ENCODE assay signal across 21 cellular contexts in the genomic region with DNA sequence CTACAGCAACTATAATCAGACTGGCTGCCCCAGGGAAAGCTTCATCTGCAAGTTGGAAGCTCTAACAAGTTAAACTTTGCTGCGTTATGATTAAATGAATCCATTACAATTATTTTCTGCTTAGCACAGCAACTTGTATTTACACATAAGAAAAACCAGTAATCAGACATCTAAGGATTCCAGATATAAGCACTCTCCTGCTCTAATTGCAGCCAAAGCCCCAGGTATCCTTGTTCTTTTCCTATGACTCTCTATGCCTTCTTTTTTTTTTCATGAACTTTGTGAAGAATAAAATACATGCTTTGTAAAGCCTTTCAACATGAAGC.
DNase-seq lines count a peak whose midpoint lies in the region; ATAC-seq, FAIRE-seq and TF ChIP-seq lines count a peak whose summit lies in the region.
"Had no signal": no experiment of that assay in that cellular context is flagged by ENCODE, and none has a peak within 500 bp of the region (broad histone marks: within the 10 kb centered on the region; RNA-seq: fewer than 3 reads in every experiment).

No MANE protein-coding gene starts in this region.

- dilution Hi-C loops in mammary epithelial cell (cut with HindIII; ENCODE audit: low sequenced_read_pairs) = no loop called here

- H3K4me3 ChIP-seq in mammary epithelial cell (replicated peaks in 1 of 3; ENCODE audit: insufficient read depth in 1 of 3, low read depth in 2 of 3, low read length in 3 of 3) = no peak overlapping the region
- no peak overlapping the region for H3K4me3 ChIP-seq in breast epithelium
- no peak overlapping the region for H3K4me3 ChIP-seq in astrocyte (ENCODE audit: insufficient read depth, low read depth, low read length)
- H3K4me3 ChIP-seq: GM23248 had no signal

- no peaks in the 10 kb centered on the region for H3K36me3 Mint-ChIP-seq in astrocyte (ENCODE audit: low read depth, unreplicated experiment)

- H3K4me3 Mint-ChIP-seq in astrocyte (ENCODE audit: unreplicated experiment) = no peak overlapping the region
- H3K4me3 Mint-ChIP-seq: H9, HFFc6 had no signal

- H3K27me3 ChIP-seq in mammary epithelial cell (ENCODE audit: insufficient read depth, low read length) (no peaks in the 10 kb centered on the region), breast epithelium (no peaks in the 10 kb centered on the region), astrocyte (ENCODE audit: insufficient read depth, low read length) (no peaks in the 10 kb centered on the region), foreskin keratinocyte (no peaks in the 10 kb centered on the region)
- H3K27me3 ChIP-seq: BE2C had no signal

- H3K36me3 ChIP-seq in mammary epithelial cell (ENCODE audit: insufficient read depth, low read length) (peaks cover 6% of the 10 kb centered on the region), breast epithelium (no peaks in the 10 kb centered on the region), astrocyte (ENCODE audit: insufficient read depth, low read length) (no peaks in the 10 kb centered on the region)
- H3K36me3 ChIP-seq: BE2C had no signal

- no peak for FAIRE-seq in astrocyte (lab: Jason Lieb, UNC)
- FAIRE-seq: A204.1 had no signal

- no peaks in the 10 kb centered on the region for H3K4me1 Mint-ChIP-seq in astrocyte (ENCODE audit: low read depth, unreplicated experiment)

- H3K9me3 ChIP-seq in mammary epithelial cell (replicated peaks; ENCODE audit: insufficient read depth, low read length) = no peaks in the 10 kb centered on the region
- H3K9me3 ChIP-seq in breast epithelium = no peaks in the 10 kb centered on the region
- no peaks in the 10 kb centered on the region for H3K9me3 ChIP-seq in astrocyte (ENCODE audit: insufficient read depth, low read depth, low read length)
- H3K9me3 ChIP-seq: BE2C had no signal

- intact Hi-C loops in mammary epithelial cell (cut with micrococcal nuclease) (no loop called here), breast epithelium (cut with DNase I; ENCODE audit: low total_unique reads) (no loop called here)

- DNase-seq in mammary epithelial cell (no peak), breast epithelium (ENCODE audit: low spot score in 2 of 2) (no peak), astrocyte (ENCODE audit: low read depth) (no peak), foreskin keratinocyte (no peak)
- DNase-seq: BE2C, GF-D8, H9, HFFc6, KBM-7, NCI-H1092, NCI-H1436, NCI-H187 treated with DMSO at 0.1 percent for 48 hours, NCI-H345, NCI-H524, NCI-H774, Right ventricle myocardium superior had no signal

- no TSS peak for BruUV-seq in mammary epithelial cell (replicated peaks; lab: Mats Ljungman, UMichigan)

- TF ChIP-seq POLR2A in breast epithelium (IDR thresholded peaks at IDR 0.05) = no peak

- no peaks in the 10 kb centered on the region for H3K79me2 ChIP-seq in mammary epithelial cell (ENCODE audit: insufficient read depth, low read length)
- H3K79me2 ChIP-seq in astrocyte (ENCODE audit: insufficient read depth, low read length) = no peaks in the 10 kb centered on the region

- H3K4me1 ChIP-seq in mammary epithelial cell (ENCODE audit: insufficient read depth, low read length) (peaks cover 23% of the 10 kb centered on the region), breast epithelium (no peaks in the 10 kb centered on the region), astrocyte (ENCODE audit: insufficient read depth, low read length) (peaks cover 7% of the 10 kb centered on the region), foreskin keratinocyte (peaks cover 27% of the 10 kb centered on the region)

- H2AFZ ChIP-seq in mammary epithelial cell (ENCODE audit: low read depth, low read length) = no peak overlapping the region
- H2AFZ ChIP-seq in astrocyte (ENCODE audit: low read depth, low read length) = no peak overlapping the region
- H2AFZ ChIP-seq: GM23248 had no signal

- ATAC-seq in foreskin keratinocyte = no peak
- ATAC-seq in GM19455 (IDR thresholded peaks at IDR 0.05; ENCODE audit: unreplicated experiment) = no peak
- ATAC-seq in HG02938 (IDR thresholded peaks at IDR 0.05; ENCODE audit: unreplicated experiment) = no peak
- ATAC-seq in HG03045 (IDR thresholded peaks at IDR 0.05; ENCODE audit: unreplicated experiment) = no peak

- no peaks in the 10 kb centered on the region for H3K27me3 Mint-ChIP-seq in astrocyte (ENCODE audit: low read depth, unreplicated experiment)

- H4K20me1 ChIP-seq in mammary epithelial cell (ENCODE audit: insufficient read depth, low read length) (no peaks in the 10 kb centered on the region), astrocyte (ENCODE audit: insufficient read depth, low read length) (no peaks in the 10 kb centered on the region)

- H3K9ac ChIP-seq in mammary epithelial cell (ENCODE audit: insufficient read depth, low read length) (peak overlapping the region; percentile 35), astrocyte (ENCODE audit: low read length) (no peak overlapping the region)
- H3K9ac ChIP-seq: GM23248 had no signal

- TF ChIP-seq CTCF in mammary epithelial cell (conservative IDR thresholded peaks at IDR 0.05 in 1 of 2, IDR thresholded peaks at IDR 0.05 in 1 of 2; ENCODE audit: extremely low read depth in 1 of 2, insufficient read depth in 1 of 2, low read depth in 1 of 2, low read length in 2 of 2) = no peak
- TF ChIP-seq CTCF in breast epithelium (IDR thresholded peaks at IDR 0.05) = no peak
- TF ChIP-seq CTCF in astrocyte (IDR thresholded peaks at IDR 0.05; ENCODE audit: insufficient read depth, low read depth, low read length) = no peak
- TF ChIP-seq CTCF in foreskin keratinocyte (conservative IDR thresholded peaks at IDR 0.05) = no peak

- in situ Hi-C loops in mammary epithelial cell (cut with MboI; ENCODE audit: low sequenced_read_pairs in 2 of 2) = no loop called here

- H3K27ac ChIP-seq in mammary epithelial cell (ENCODE audit: insufficient read depth, low read depth, low read length) (peak overlapping the region; percentile 60), breast epithelium (no peak overlapping the region), astrocyte (ENCODE audit: low read depth, low read length) (no peak overlapping the region), foreskin keratinocyte (peak overlapping the region; percentile 32)
- H3K27ac ChIP-seq: GM23248 had no signal

- H3K4me2 ChIP-seq in mammary epithelial cell (ENCODE audit: insufficient read depth, low read depth, low read length) = peak overlapping the region; percentile 25
- peak overlapping the region; percentile 1 for H3K4me2 ChIP-seq in astrocyte (ENCODE audit: low read length)

- no peaks in the 10 kb centered on the region for H3K9me3 Mint-ChIP-seq in astrocyte (ENCODE audit: unreplicated experiment)
- H3K9me3 Mint-ChIP-seq: H9, HFFc6 had no signal

- CTCF ChIA-PET in mammary epithelial cell (lab: Charles Lee; ENCODE audit: low non-redundant PET) = no interaction called here

- WGBS in mammary epithelial cell (ENCODE audit: low coverage, missing lambda C conversion rate) = 75% methylated on average over 1 of the region's 1 CpG

- H3K27ac Mint-ChIP-seq in astrocyte (ENCODE audit: unreplicated experiment) = no peak overlapping the region
- H3K27ac Mint-ChIP-seq: H9, HFFc6 had no signal

Comparison
In these comparisons a context has a peak if more than half of its experiments do, and no peak if none do; other contexts are left out.
1. H3K27ac ChIP-seq: peak in mammary epithelial cell (single experiment) and foreskin keratinocyte (single experiment); none in breast epithelium (0 of 2) and astrocyte (single experiment).